ENCODE assay signal across 20 cellular contexts in the genomic region with DNA sequence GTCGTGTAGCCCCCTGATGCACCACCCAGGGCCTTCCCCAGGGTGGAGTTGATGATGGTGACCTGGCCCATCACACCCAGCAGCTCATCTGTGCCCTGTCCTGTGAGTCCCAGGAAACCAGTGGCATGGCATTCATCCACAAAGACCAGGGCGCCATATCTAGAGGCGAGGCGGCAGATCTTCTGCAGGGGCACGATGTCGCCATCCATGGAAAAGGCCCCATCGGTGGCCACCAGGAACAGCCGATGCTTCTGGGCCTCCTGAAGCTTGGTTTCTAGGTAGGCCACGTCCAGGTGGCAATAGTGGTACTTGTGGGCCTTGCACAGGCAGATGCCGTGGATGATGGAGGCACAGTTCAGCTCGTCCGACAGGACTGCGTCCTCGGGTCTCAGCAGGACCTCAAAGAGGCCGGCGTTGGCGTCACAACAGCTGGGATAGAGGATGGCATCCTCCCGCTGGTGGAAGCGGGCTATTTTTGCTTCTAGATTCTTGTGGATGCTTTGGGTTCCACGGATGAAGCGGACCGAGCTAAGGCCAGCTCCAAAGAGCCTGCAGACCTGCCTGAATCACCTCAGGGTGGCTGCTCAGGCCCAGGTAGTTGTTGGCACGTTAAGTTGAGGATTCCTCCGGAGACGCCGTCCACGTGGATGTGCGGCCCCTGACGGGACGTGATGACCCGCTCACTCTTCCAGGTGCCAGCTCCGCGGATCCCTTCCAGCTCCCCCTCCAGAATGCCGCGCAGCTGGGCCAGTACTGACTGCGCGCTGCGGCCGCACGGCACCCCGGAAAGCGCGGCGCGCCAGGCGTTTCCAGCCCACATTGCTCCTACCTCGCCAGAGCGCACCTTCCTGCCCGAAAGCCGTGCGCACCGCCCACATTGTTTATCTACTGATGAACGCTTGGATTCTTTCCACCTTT.
"Had no signal": no experiment of that assay in that cellular context is flagged by ENCODE, and none has a peak within 500 bp of the region (broad histone marks: within the 10 kb centered on the region; RNA-seq: fewer than 3 reads in every experiment).

No MANE protein-coding gene starts in this region.

- H3K4me1 ChIP-seq: esophagus squamous epithelium, right atrium auricular region, sigmoid colon, suprapubic skin, thyroid gland had no signal

- H3K36me3 ChIP-seq: ovary had no signal

- H3K27me3 ChIP-seq: esophagus squamous epithelium, neutrophil, ovary, right atrium auricular region, sigmoid colon, suprapubic skin, thyroid gland had no signal

- DNase-seq: effector memory CD4-positive, alpha-beta T cell; esophagus squamous epithelium; foreskin fibroblast; head of caudate nucleus; hippocampal formation; kidney glomerular epithelial cell; mesendoderm; naive B cell; ovary; sigmoid colon; stimulated activated CD4-positive, alpha-beta T cell treated with anti-CD3 and anti-CD28 coated beads, Interleukin-12 subunit alpha, Interleukin-12 subunit beta, amount 100 ng/mL, for 4 hours; stimulated activated naive CD4-positive, alpha-beta T cell; thyroid gland had no signal

- H3K4me3 Mint-ChIP-seq: central memory CD8-positive, alpha-beta T cell; nephron; type B pancreatic cell had no signal

- H3K9me3 ChIP-seq: neutrophil, ovary, thyroid gland had no signal

- H3K4me1 Mint-ChIP-seq: naive B cell, nephron had no signal

- H3K4me3 ChIP-seq: esophagus squamous epithelium, ovary, right atrium auricular region, sigmoid colon, skin epidermis, suprapubic skin, thyroid gland had no signal

- H3K27me3 Mint-ChIP-seq: central memory CD8-positive, alpha-beta T cell; naive B cell; type B pancreatic cell had no signal

- H3K27ac Mint-ChIP-seq: nephron, type B pancreatic cell had no signal

- H3K27ac ChIP-seq: esophagus squamous epithelium, neutrophil, ovary, right atrium auricular region, sigmoid colon, skin epidermis, suprapubic skin, thyroid gland had no signal
